9 cellular contexts compared by ENCODE assay signal in the genomic region with DNA sequence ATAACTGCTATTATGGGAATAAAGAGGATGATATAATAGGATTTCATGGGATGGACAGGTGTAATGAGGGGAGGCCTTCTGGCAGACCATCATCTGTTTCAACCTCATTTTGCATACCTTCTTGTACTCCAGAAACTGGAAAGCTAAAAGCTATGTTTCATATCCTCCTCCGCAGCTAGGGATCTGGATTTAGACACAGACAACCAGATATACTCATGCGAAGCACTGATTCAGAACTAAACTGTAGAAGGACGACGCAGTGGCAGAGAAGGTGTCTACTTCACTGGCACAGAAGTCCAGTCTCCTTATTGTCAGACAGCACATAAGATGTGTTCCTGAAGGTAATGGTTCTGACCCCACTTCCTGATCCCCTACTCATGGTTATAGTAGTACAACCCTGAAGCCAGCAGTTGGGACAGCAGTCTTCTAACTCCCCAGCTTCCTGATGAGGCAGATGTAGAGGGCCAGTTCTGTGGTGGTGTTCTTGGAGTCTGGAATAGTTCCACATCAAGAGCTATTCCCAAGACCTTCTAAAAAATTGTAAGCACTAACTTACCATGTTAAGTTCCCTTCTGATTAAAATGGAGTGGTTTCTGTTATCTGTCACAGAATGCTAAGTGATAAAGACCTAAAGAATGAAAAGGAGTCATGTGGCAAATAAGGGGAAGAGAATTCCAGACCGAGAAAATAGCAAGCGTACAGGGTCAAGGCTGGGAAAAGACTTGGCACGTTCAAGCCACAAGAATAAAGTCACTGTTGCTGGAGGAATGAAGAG.
A peak's percentile ranks its signal among the peaks of the same experiment; 100 is the strongest.
DNase-seq lines count a peak whose midpoint lies in the region; ATAC-seq lines count a peak whose summit lies in the region.
"Had no signal": no experiment of that assay in that cellular context is flagged by ENCODE, and none has a peak within 500 bp of the region (broad histone marks: within the 10 kb centered on the region; RNA-seq: fewer than 3 reads in every experiment).

No MANE protein-coding gene starts in this region.

- H3K27me3 Mint-ChIP-seq in immature natural killer cell (ENCODE audit: low read depth in 3 of 3): peaks cover 0 to 1% (median 0%) of the 10 kb centered on the region in 3 donors

- ATAC-seq in GM19372 (IDR thresholded peaks at IDR 0.05; ENCODE audit: low read depth, unreplicated experiment) (peak; percentile 38), HG02970 (IDR thresholded peaks at IDR 0.05; ENCODE audit: low FRiP score, unreplicated experiment) (peak; percentile 33)
- ATAC-seq: sciatic nerve had no signal

- DNase-seq in SK-N-DZ (ENCODE audit: low spot score) (peak; percentile 32), superior temporal gyrus (ENCODE audit: extremely low spot score) (peak; percentile 56), OCI-M2 (lab: John Stamatoyannopoulos, UW; ENCODE audit: unreplicated experiment) (no peak), immature natural killer cell (no peak), NCI-H748 (lab: John Stamatoyannopoulos, UW; ENCODE audit: unreplicated experiment) (no peak)
- DNase-seq: activated naive CD4-positive, alpha-beta T cell treated with Interleukin-2 at 50 U/mL for 16 hours had no signal

- H3K36me3 Mint-ChIP-seq in immature natural killer cell: no peaks in the 10 kb centered on the region

- H3K4me3 Mint-ChIP-seq in immature natural killer cell: no peak overlapping the region

- H3K27ac Mint-ChIP-seq in immature natural killer cell: peak overlapping the region in 1 of 6 donors; percentile 1

- no peaks in the 10 kb centered on the region for H3K4me1 Mint-ChIP-seq in immature natural killer cell

- H3K9me3 Mint-ChIP-seq in immature natural killer cell: peaks cover 0 to 18% (median 1%) of the 10 kb centered on the region in 6 donors

Comparison
In these comparisons a context has a peak if more than half of its experiments do, and no peak if none do; other contexts are left out.
1. DNase-seq: peak in SK-N-DZ (single experiment) and superior temporal gyrus (single experiment); none in OCI-M2 (single experiment), immature natural killer cell (0 of 3) and NCI-H748 (single experiment).